In genomic region chr22:23251445-23252093, GRCh38 we compare ENCODE assay signal across 11 cellular contexts.
A peak's percentile ranks its signal among the peaks of the same experiment; 100 is the strongest.
DNase-seq lines count a peak whose midpoint lies in the region; ATAC-seq and TF ChIP-seq lines count a peak whose summit lies in the region.
"Had no signal": no experiment of that assay in that cellular context is flagged by ENCODE, and none has a peak within 500 bp of the region (broad histone marks: within the 10 kb centered on the region; RNA-seq: fewer than 3 reads in every experiment).

No MANE protein-coding gene starts in this region.

- peaks cover 21% of the 10 kb centered on the region for H3K4me1 Mint-ChIP-seq in T-helper 2 cell treated with Interferon-gamma antibody and Interleukin-4, amounts not matched to agents 5 μg/mL and 100 μg/mL, for 36 hours (ENCODE audit: low read depth)
- peaks cover 29% of the 10 kb centered on the region for H3K4me1 Mint-ChIP-seq in type B pancreatic cell (ENCODE audit: unreplicated experiment)

- H3K4me3 ChIP-seq in AG10803 (ENCODE audit: low read length) (no peak overlapping the region), iPS-20b (ENCODE audit: low read length) (no peak overlapping the region)
- H3K4me3 ChIP-seq: sigmoid colon had no signal

- H3K36me3 ChIP-seq in iPS-20b (ENCODE audit: insufficient read depth, low read depth, low read length): peaks cover 33% of the 10 kb centered on the region

- ATAC-seq in HG02870 (IDR thresholded peaks at IDR 0.05; ENCODE audit: unreplicated experiment): no peak

- H3K4me1 ChIP-seq in iPS-20b (ENCODE audit: insufficient read depth, low read length): peaks cover 38% of the 10 kb centered on the region; the same call in 1 of the 2 replicates

- H3K27me3 Mint-ChIP-seq in T-helper 2 cell treated with Interferon-gamma antibody and Interleukin-4, amounts not matched to agents 5 μg/mL and 100 μg/mL, for 36 hours (ENCODE audit: low read depth): no peaks in the 10 kb centered on the region
- no peaks in the 10 kb centered on the region for H3K27me3 Mint-ChIP-seq in type B pancreatic cell
- H3K27me3 Mint-ChIP-seq: activated B cell treated with CpG ODN at 0.5 μM for 24 hours had no signal

- H3K36me3 Mint-ChIP-seq in T-helper 2 cell treated with Interferon-gamma antibody and Interleukin-4, amounts not matched to agents 5 μg/mL and 100 μg/mL, for 36 hours (ENCODE audit: low read depth): peaks cover 15% of the 10 kb centered on the region
- H3K36me3 Mint-ChIP-seq in type B pancreatic cell: no peaks in the 10 kb centered on the region

- H3K9me3 ChIP-seq in iPS-20b (ENCODE audit: insufficient read depth, low read depth, low read length): no peaks in the 10 kb centered on the region
- H3K9me3 ChIP-seq: sigmoid colon had no signal

- H3K9me3 Mint-ChIP-seq in T-helper 2 cell treated with Interferon-gamma antibody and Interleukin-4, amounts not matched to agents 5 μg/mL and 100 μg/mL, for 36 hours: no peaks in the 10 kb centered on the region
- no peaks in the 10 kb centered on the region for H3K9me3 Mint-ChIP-seq in type B pancreatic cell
- H3K9me3 Mint-ChIP-seq: activated B cell treated with CpG ODN at 0.5 μM for 24 hours had no signal

- H3K27me3 ChIP-seq in iPS-20b (ENCODE audit: insufficient read depth, low read length): no peaks in the 10 kb centered on the region
- H3K27me3 ChIP-seq: sigmoid colon had no signal

- DNase-seq in AG10803 (ENCODE audit: low read depth) (peak; percentile 43), GM03348 (ENCODE audit: low spot score) (peak; percentile 43), type B pancreatic cell (ENCODE audit: extremely low spot score, unreplicated experiment) (no peak), substantia nigra (lab: John Stamatoyannopoulos, UW) (no peak), cortex of kidney (lab: John Stamatoyannopoulos, UW) (no peak)
- peak; percentile 16 for DNase-seq in T-helper 2 cell treated with Interferon-gamma antibody and Interleukin-4, amounts not matched to agents 5 μg/mL and 100 μg/mL, for 36 hours (ENCODE audit: low spot score)
- DNase-seq: activated B cell treated with CpG ODN at 0.5 μM for 24 hours, DMS79 treated with DMSO at 0.1 percent for 48 hours, sigmoid colon had no signal

- H3K27ac ChIP-seq in iPS-20b (ENCODE audit: low read length) (peak overlapping the region; percentile 7), substantia nigra (ENCODE audit: low read depth, low read length, poor library complexity, severe bottlenecking) (no peak overlapping the region)
- H3K27ac ChIP-seq: sigmoid colon had no signal

- H3K4me3 Mint-ChIP-seq in T-helper 2 cell treated with Interferon-gamma antibody and Interleukin-4, amounts not matched to agents 5 μg/mL and 100 μg/mL, for 36 hours: no peak overlapping the region
- no peak overlapping the region for H3K4me3 Mint-ChIP-seq in type B pancreatic cell
- H3K4me3 Mint-ChIP-seq: activated B cell treated with CpG ODN at 0.5 μM for 24 hours had no signal

- TF ChIP-seq CTCF in AG10803 (conservative IDR thresholded peaks at IDR 0.05; ENCODE audit: low read length) (no peak), type B pancreatic cell (conservative IDR thresholded peaks at IDR 0.05) (no peak)

- no peak overlapping the region for H3K27ac Mint-ChIP-seq in T-helper 2 cell treated with Interferon-gamma antibody and Interleukin-4, amounts not matched to agents 5 μg/mL and 100 μg/mL, for 36 hours
- H3K27ac Mint-ChIP-seq in type B pancreatic cell: no peak overlapping the region
- H3K27ac Mint-ChIP-seq: activated B cell treated with CpG ODN at 0.5 μM for 24 hours had no signal

- H3K9ac ChIP-seq in iPS-20b (ENCODE audit: low read depth, low read length): no peak overlapping the region

Comparison
In these comparisons a context has a peak if more than half of its experiments do, and no peak if none do; other contexts are left out.
1. DNase-seq: peak in AG10803 (single experiment), GM03348 (single experiment) and T-helper 2 cell treated with Interferon-gamma antibody and Interleukin-4, amounts not matched to agents 5 μg/mL and 100 μg/mL, for 36 hours (single experiment); none in type B pancreatic cell (single experiment), substantia nigra (0 of 49) and cortex of kidney (single experiment).